ENCODE assay signal across 9 cellular contexts in genomic region chr2:43605079-43605655, GRCh38. TPM values are rescaled to one million over a fixed set of nuclear protein-coding genes. Genes with fewer than 3 reads are reported as not detected.
DNase-seq lines count a peak whose midpoint lies in the region; ATAC-seq, FAIRE-seq and TF ChIP-seq lines count a peak whose summit lies in the region.
"Had no signal": no experiment of that assay in that cellular context is flagged by ENCODE, and none has a peak within 500 bp of the region (broad histone marks: within the 10 kb centered on the region; RNA-seq: fewer than 3 reads in every experiment).

No MANE protein-coding gene starts in this region.

- no peaks in the 10 kb centered on the region for H3K36me3 ChIP-seq in Panc1 (ENCODE audit: control insufficient read depth, insufficient read depth, low read length)
- H3K36me3 ChIP-seq in brain microvascular endothelial cell (replicated peaks): no peaks in the 10 kb centered on the region
- no peaks in the 10 kb centered on the region for H3K36me3 ChIP-seq in HepG2 (replicated peaks in 1 of 2; ENCODE audit: control insufficient read depth in 1 of 2, insufficient read depth in 2 of 2, low read length in 2 of 2)
- H3K36me3 ChIP-seq in aorta (ENCODE audit: control insufficient read depth in 1 of 2, insufficient read depth in 2 of 2, low read length in 1 of 2): no peaks in the 10 kb centered on the region
- H3K36me3 ChIP-seq: ovary had no signal

- intact Hi-C loops in Panc1 (cut with micrococcal nuclease; ENCODE audit: unreplicated experiment): loop anchor here (5.0 kb wide), 1 partner anchor 272 kb away; no protein-coding TSS in a partner anchor
- intact Hi-C loops in HepG2 (cut with micrococcal nuclease; ENCODE audit: unreplicated experiment): loop anchor here (2.0 to 5.0 kb wide), 2 partner anchors 26 to 167 kb away; partner anchors contain the start of gene DYNC2LI1
- intact Hi-C loops in aorta (cut with DNase I): no loop called here

- H3K27me3 ChIP-seq in Panc1 (ENCODE audit: control insufficient read depth, insufficient read depth, low read length): no peaks in the 10 kb centered on the region
- H3K27me3 ChIP-seq in brain microvascular endothelial cell (replicated peaks): no peaks in the 10 kb centered on the region
- 0 out of 5 replicates have a peak, but pooled peaks cover 0 to 6% of the 10 kb centered on the region in 2 experiments for H3K27me3 ChIP-seq in HepG2 (ENCODE audit: control insufficient read depth in 1 of 2, insufficient read depth in 2 of 2, low read length in 2 of 2)
- no peaks in the 10 kb centered on the region for H3K27me3 ChIP-seq in aorta (ENCODE audit: control insufficient read depth in 1 of 2, insufficient read depth in 2 of 2, low read length in 1 of 2)
- H3K27me3 ChIP-seq: ovary had no signal

- TF ChIP-seq RAD21 in HepG2 (CRISPR knock-in tag; IDR thresholded peaks at IDR 0.05): peak; percentile 60; the same call in 1 of the 2 replicates

- ATAC-seq in Panc1 (peak; percentile 92), HepG2 (peak; percentile 89), HG03571 (IDR thresholded peaks at IDR 0.05; ENCODE audit: unreplicated experiment) (no peak), aorta (ENCODE audit: low FRiP score) (no peak)

- H3K79me2 ChIP-seq in HepG2 (ENCODE audit: insufficient read depth, low read length): no peaks in the 10 kb centered on the region

- no peak overlapping the region for H2AFZ ChIP-seq in HepG2 (ENCODE audit: low read length)

- TF ChIP-seq CTCF in Panc1 (IDR thresholded peaks at IDR 0.05) (peak; percentile 84), brain microvascular endothelial cell (IDR thresholded peaks at IDR 0.05; ENCODE audit: low read depth, low read length, missing control alignments) (peak; percentile 78), HepG2 (CRISPR knock-in tag; IDR thresholded peaks at IDR 0.05) (peak; percentile 81), coronary artery (IDR thresholded peaks at IDR 0.05) (no peak)

- no peak for TF ChIP-seq EP300 in HepG2 (IDR thresholded peaks at IDR 0.05; ENCODE audit: low read depth in 2 of 2, low read length in 2 of 2)
- no peak for TF ChIP-seq EP300 in HepG2 (CRISPR knock-in tag; IDR thresholded peaks at IDR 0.05; ENCODE audit: borderline replicate concordance)

- DNase-seq in DMS153 (lab: John Stamatoyannopoulos, UW) (peak; percentile 38), HT-29 (ENCODE audit: low spot score) (peak; percentile 58), Panc1 (ENCODE audit: low read depth, low spot score) (peak; percentile 42), brain microvascular endothelial cell (peak; percentile 64), HepG2 (ENCODE audit: low spot score) (peak; percentile 61), coronary artery (ENCODE audit: low spot score) (no peak), aorta (no peak)

- H3K27ac ChIP-seq in Panc1 (ENCODE audit: low read length): no peak overlapping the region
- H3K27ac ChIP-seq in brain microvascular endothelial cell: no peak overlapping the region
- no peak overlapping the region for H3K27ac ChIP-seq in HepG2 (ENCODE audit: extremely low read length, insufficient read depth, low read length)
- H3K27ac ChIP-seq in coronary artery: no peak overlapping the region
- no peak overlapping the region for H3K27ac ChIP-seq in aorta (ENCODE audit: low read depth in 1 of 2, low read length in 2 of 2)
- H3K27ac ChIP-seq: ovary had no signal

- no peak overlapping the region for H3K4me3 ChIP-seq in Panc1 (ENCODE audit: low read depth in 2 of 2, low read length in 2 of 2)
- H3K4me3 ChIP-seq in brain microvascular endothelial cell (ENCODE audit: low read depth, low read length): no peak overlapping the region
- H3K4me3 ChIP-seq in HepG2 (replicated peaks in 1 of 3; ENCODE audit: insufficient read depth in 1 of 3, low read depth in 2 of 3, low read length in 3 of 3): no peak overlapping the region
- H3K4me3 ChIP-seq in coronary artery: no peak overlapping the region
- no peak overlapping the region for H3K4me3 ChIP-seq in aorta (ENCODE audit: low read length in 2 of 2)
- H3K4me3 ChIP-seq: ovary had no signal

- no peaks in the 10 kb centered on the region for H4K20me1 ChIP-seq in HepG2 (ENCODE audit: insufficient read depth, low read length)

- POLR2A ChIA-PET in Panc1 (lab: Charles Lee): no interaction called here
- POLR2A ChIA-PET in HepG2 (lab: Yijun Ruan, JAX): interaction anchor here (2.1 kb wide), 1 partner anchor 9 kb away, joined by 46 read pairs; the partner anchor contains the start of gene THADA

- peak; percentile 39 for FAIRE-seq in HepG2 (lab: Jason Lieb, UNC)

- no peak for TF ChIP-seq POLR2A in HepG2 (IDR thresholded peaks at IDR 0.05; ENCODE audit: insufficient read depth in 1 of 2, low read depth in 2 of 2, low read length in 2 of 2)

- no peak overlapping the region for H3K4me2 ChIP-seq in HepG2 (ENCODE audit: low read depth, low read length)

- 0% methylated on average over 2 of the region's 2 CpGs for WGBS in HepG2 (ENCODE audit: low lambda C conversion rate)
- WGBS in aorta, 2 donors: 1 to 2% methylated on average over 2 of the region's 2 CpGs

- BruUV-seq in Panc1 (replicated peaks; lab: Mats Ljungman, UMichigan): no TSS peak
- BruUV-seq in HepG2 (replicated peaks; lab: Mats Ljungman, UMichigan): no TSS peak

- H3K4me1 ChIP-seq in Panc1 (ENCODE audit: control insufficient read depth, insufficient read depth, low read length) (no peaks in the 10 kb centered on the region), HepG2 (ENCODE audit: insufficient read depth, low read length) (peaks cover 19% of the 10 kb centered on the region), aorta (ENCODE audit: control insufficient read depth in 1 of 2, insufficient read depth in 2 of 2, low read length in 2 of 2) (no peaks in the 10 kb centered on the region)

- H3K9me3 ChIP-seq in Panc1 (ENCODE audit: control insufficient read depth, insufficient read depth, low read depth, low read length): no peaks in the 10 kb centered on the region
- H3K9me3 ChIP-seq in HepG2 (ENCODE audit: low read length): no peaks in the 10 kb centered on the region
- H3K9me3 ChIP-seq in aorta (ENCODE audit: control insufficient read depth, low read length): no peaks in the 10 kb centered on the region
- H3K9me3 ChIP-seq: ovary had no signal

- CTCF ChIA-PET in Panc1 (lab: Charles Lee) (interaction anchor here (0.6 to 1.2 kb wide), 5 partner anchors 9 to 339 kb away, joined by 3 to 8 read pairs (median 6); partner anchors contain the start of gene THADA), HepG2 (lab: Yijun Ruan, JAX; ENCODE audit: low intra/inter-chr PET ratio, low total read pairs) (interaction anchor here (1.4 kb wide), 1 partner anchor 9 kb away, joined by 4 read pairs; the partner anchor contains the start of gene THADA)

- no peak overlapping the region for H3K9ac ChIP-seq in HepG2 (ENCODE audit: insufficient read depth, low read depth, low read length)

- in situ Hi-C loops in Panc1 (cut with HindIII; ENCODE audit: low pct_unique_long_range_greater_than_20kb, low sequenced_read_pairs): no loop called here
- in situ Hi-C loops in brain microvascular endothelial cell (cut with HindIII; ENCODE audit: low pct_ligation_motif_present, low sequenced_read_pairs): no loop called here
- in situ Hi-C loops in HepG2 (cut with HindIII; ENCODE audit: extremely low pct_ligation_motif_present, low pct_unique_long_range_greater_than_20kb): no loop called here

RNA-seq across cellular contexts. Expression of gene THADA, which starts 9.3 kb away (rescaled TPM):
- 22.0 and 28.7 TPM in 2 replicates for total RNA-seq in HT-29 (2014; rRNA removed; shearing (Covaris generic))
- total RNA-seq in Panc1 (2021; ENCODE audit: unreplicated experiment) (37.2 TPM), HepG2 (2016; rRNA removed; fragmentation: Illumina TruSeq; extraction: Trizol) (21.7 and 30.9 TPM in 2 replicates), aorta (10 to 100 TPM; 30.5 to 38.5 TPM)
- polyA plus RNA-seq in Panc1 (2012; ENCODE audit: insufficient read length): 15.1 TPM
- 24.1 and 25.6 TPM in 2 replicates for total RNA-seq in HepG2 (2016; cell fraction: cytosol; rRNA removed; fragmentation: Illumina TruSeq; extraction: Trizol; ENCODE audit: low read depth)
- 22.9 and 27.4 TPM in 2 replicates for total RNA-seq in HepG2 (2016; cell fraction: insoluble cytoplasmic fraction; rRNA removed; fragmentation: Illumina TruSeq; extraction: Trizol)
- total RNA-seq in HepG2 (2016; cell fraction: membrane; rRNA removed; fragmentation: Illumina TruSeq; extraction: Trizol): 7.3 and 9.1 TPM in 2 replicates
- total RNA-seq in HepG2 (2016; cell fraction: nucleus; rRNA removed; fragmentation: Illumina TruSeq; extraction: Trizol): 51.4 and 56.6 TPM in 2 replicates
- polyA plus RNA-seq in HepG2 (2011; rRNA removed) (11.7 and 12.7 TPM in 2 replicates), aorta (10 to 100 TPM; 12.4 to 19.4 TPM)
- polyA plus RNA-seq in HepG2 (2011; cell fraction: cytosol; rRNA removed): 8.3 and 8.8 TPM in 2 replicates
- 31.9 and 33.8 TPM in 2 replicates for polyA plus RNA-seq in HepG2 (2011; cell fraction: nucleus; rRNA removed)
- 9.5 and 11.6 TPM in 2 replicates for polyA plus RNA-seq in HepG2 (2012)
- polyA plus RNA-seq in HepG2 (2016; cell fraction: cytosol; fragmentation: Illumina TruSeq; extraction: Trizol; ENCODE audit: low read depth): 3.5 and 3.9 TPM in 2 replicates
- polyA plus RNA-seq in HepG2 (2016; cell fraction: insoluble cytoplasmic fraction; fragmentation: Illumina TruSeq; extraction: Trizol; ENCODE audit: low read depth): 16.9 and 20.5 TPM in 2 replicates
- 3.1 and 4.9 TPM in 2 replicates for polyA plus RNA-seq in HepG2 (2016; cell fraction: membrane; fragmentation: Illumina TruSeq; extraction: Trizol; ENCODE audit: low read depth)
- polyA plus RNA-seq in HepG2 (2016; cell fraction: nucleus; fragmentation: Illumina TruSeq; extraction: Trizol; ENCODE audit: insufficient read depth, low read depth): 44.8 and 47.2 TPM in 2 replicates
- polyA minus RNA-seq in HepG2 (2011; rRNA and poly(A)+ RNA removed; ENCODE audit: low replicate concordance): 74.0 and 88.3 TPM in 2 replicates
- 16.3 and 16.4 TPM in 2 replicates for polyA minus RNA-seq in HepG2 (2011; cell fraction: cytosol; rRNA and poly(A)+ RNA removed)
- 77.4 and 82.3 TPM in 2 replicates for polyA minus RNA-seq in HepG2 (2011; cell fraction: nucleus; rRNA and poly(A)+ RNA removed)

RNA-seq across cellular contexts. Expression of gene PLEKHH2, which starts 31.9 kb away (rescaled TPM):
- 1.5 and 3.8 TPM in 2 replicates for total RNA-seq in HT-29 (2014; rRNA removed; shearing (Covaris generic))
- total RNA-seq in Panc1 (2021; ENCODE audit: unreplicated experiment) (15.0 TPM), HepG2 (2016; rRNA removed; fragmentation: Illumina TruSeq; extraction: Trizol) (0.52 and 1.1 TPM in 2 replicates), aorta (10 to 100 TPM; 25.4 to 38.0 TPM)
- 7.9 TPM for polyA plus RNA-seq in Panc1 (2012; ENCODE audit: insufficient read length)
- 1.1 and 1.6 TPM in 2 replicates for total RNA-seq in HepG2 (2016; cell fraction: cytosol; rRNA removed; fragmentation: Illumina TruSeq; extraction: Trizol; ENCODE audit: low read depth)
- 0.42 and 0.63 TPM in 2 replicates for total RNA-seq in HepG2 (2016; cell fraction: insoluble cytoplasmic fraction; rRNA removed; fragmentation: Illumina TruSeq; extraction: Trizol)
- total RNA-seq in HepG2 (2016; cell fraction: membrane; rRNA removed; fragmentation: Illumina TruSeq; extraction: Trizol): 1.5 and 1.6 TPM in 2 replicates
- total RNA-seq in HepG2 (2016; cell fraction: nucleus; rRNA removed; fragmentation: Illumina TruSeq; extraction: Trizol): 0.99 and 1.6 TPM in 2 replicates
- polyA plus RNA-seq in HepG2 (2011; rRNA removed) (3.0 and 3.1 TPM in 2 replicates), aorta (10 to 100 TPM in 1 of 2 donors, 1 to 10 TPM in 1; 2.9 to 28.9 TPM)
- polyA plus RNA-seq in HepG2 (2011; cell fraction: cytosol; rRNA removed): 0.50 and 0.90 TPM in 2 replicates
- polyA plus RNA-seq in HepG2 (2011; cell fraction: nucleus; rRNA removed): 6.5 and 7.2 TPM in 2 replicates
- polyA plus RNA-seq in HepG2 (2012): 2.0 and 3.5 TPM in 2 replicates
- polyA plus RNA-seq in HepG2 (2016; cell fraction: cytosol; fragmentation: Illumina TruSeq; extraction: Trizol; ENCODE audit: low read depth): 0.02 and 0.06 TPM in 2 replicates
- polyA plus RNA-seq in HepG2 (2016; cell fraction: insoluble cytoplasmic fraction; fragmentation: Illumina TruSeq; extraction: Trizol; ENCODE audit: low read depth): 0.32 and 0.35 TPM in 2 replicates
- 0.06 and 0.13 TPM in 2 replicates for polyA plus RNA-seq in HepG2 (2016; cell fraction: membrane; fragmentation: Illumina TruSeq; extraction: Trizol; ENCODE audit: low read depth)
- 2.2 and 3.7 TPM in 2 replicates for polyA plus RNA-seq in HepG2 (2016; cell fraction: nucleus; fragmentation: Illumina TruSeq; extraction: Trizol; ENCODE audit: insufficient read depth, low read depth)
- 0.12 and 0.46 TPM in 2 replicates for polyA minus RNA-seq in HepG2 (2011; rRNA and poly(A)+ RNA removed; ENCODE audit: low replicate concordance)
- polyA minus RNA-seq in HepG2 (2011; cell fraction: cytosol; rRNA and poly(A)+ RNA removed): 0.88 and 1.4 TPM in 2 replicates
- polyA minus RNA-seq in HepG2 (2011; cell fraction: nucleus; rRNA and poly(A)+ RNA removed): 5.5 and 11.3 TPM in 2 replicates

Comparison
In these comparisons a context has a peak if more than half of its experiments do, and no peak if none do; other contexts are left out.
1. DNase-seq: peak in DMS153 (single experiment), HT-29 (single experiment), Panc1 (single experiment), brain microvascular endothelial cell (single experiment) and HepG2 (single experiment); none in coronary artery (single experiment) and aorta (0 of 2).
2. ATAC-seq: peak in Panc1 (single experiment) and HepG2 (single experiment); none in HG03571 (single experiment) and aorta (single experiment).
3. intact Hi-C loops: an anchor here in Panc1 (5.0 kb wide) and HepG2 (2.0 to 5.0 kb wide); none called in aorta.